In genomic region chr5:135149229-135149955, GRCh38 we compare ENCODE assay signal across 20 cellular contexts.
"Had no signal": no experiment of that assay in that cellular context is flagged by ENCODE, and none has a peak within 500 bp of the region (broad histone marks: within the 10 kb centered on the region; RNA-seq: fewer than 3 reads in every experiment).

No MANE protein-coding gene starts in this region.

- H3K27ac ChIP-seq: PC-9, Peyer's patch, SJSA1, SK-N-MC had no signal

- H3K4me2 ChIP-seq: PC-9 had no signal

- DNase-seq: IMR-90; Karpas-422; KG1; MG63; NCI-H1092 treated with DMSO at 0.1 percent for 48 hours; NCI-H187; NCI-H2029; NCI-H2081 treated with DMSO at 0.1 percent for 48 hours; NCI-H2171; NCI-H226; NCI-H446; NCI-H510A; NCI-H774; NK-92 treated with Interleukin-12 subunit alpha and Interleukin-12 subunit beta, amount 100 ng/mL, for 24 hours; OCI-M1; PC-9; Peyer's patch; SIG-M5 had no signal

- H3K9me3 ChIP-seq: MG63, Peyer's patch, SJSA1 had no signal

- H3K4me3 ChIP-seq: MG63, PC-9, Peyer's patch, SJSA1, SK-N-MC had no signal

- H2AFZ ChIP-seq: PC-9 had no signal

- H3K36me3 ChIP-seq: MG63, Peyer's patch, SJSA1 had no signal

- H3K27me3 ChIP-seq: MG63, Peyer's patch, SJSA1 had no signal

- H3K4me1 ChIP-seq: Peyer's patch, SJSA1 had no signal
